ENCODE assay signal across 8 cellular contexts in the genomic region with DNA sequence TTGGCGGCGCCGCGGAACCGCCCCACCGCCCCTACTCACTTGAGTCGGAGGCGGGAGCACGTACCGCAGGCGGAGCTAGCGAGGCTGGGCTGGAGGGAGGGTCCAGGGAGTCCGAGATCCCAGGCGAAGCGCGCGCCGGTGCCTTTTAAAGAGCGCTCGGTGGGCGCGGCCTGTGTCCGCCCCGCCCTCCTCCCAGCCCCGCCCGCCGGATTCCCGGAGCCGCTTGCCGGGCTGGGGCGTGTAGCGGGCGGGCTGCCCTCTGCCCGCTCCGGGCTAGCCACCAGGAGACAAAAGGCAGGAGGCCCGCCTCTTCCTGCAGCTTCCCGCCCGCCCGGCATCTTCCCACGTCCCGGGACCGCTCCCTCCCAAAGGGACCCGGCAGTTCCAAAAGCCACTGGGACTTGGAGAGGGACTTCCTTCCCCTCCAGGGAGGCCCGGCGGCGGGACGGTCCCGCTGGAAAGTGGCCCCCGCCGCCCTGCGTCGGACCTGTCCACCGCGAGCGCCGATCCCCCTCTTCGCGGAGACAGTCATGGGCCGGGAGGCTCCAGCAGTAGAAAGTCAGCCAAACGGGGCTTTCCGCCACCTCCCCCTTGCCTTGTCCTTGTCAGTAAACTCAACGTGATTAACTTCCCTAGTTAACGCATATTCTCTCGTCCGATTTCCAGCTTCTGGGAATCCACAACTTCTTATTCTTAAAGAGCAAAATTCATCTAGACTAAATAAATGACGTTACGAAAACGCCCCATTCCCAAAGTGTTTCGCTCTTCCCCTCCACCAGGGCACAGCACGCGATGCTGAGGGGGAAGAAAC. TPM values are rescaled to one million over a fixed set of nuclear protein-coding genes. Genes with fewer than 3 reads are reported as not detected.
DNase-seq lines count a peak whose midpoint lies in the region; ATAC-seq and TF ChIP-seq lines count a peak whose summit lies in the region.

Gene CSRP2 (minus strand): TSS at position 121 of the 811 bp plus-strand sequence. CDS start 12,759 bp downstream, outside the sequence.

- no peak for TF ChIP-seq RAD21 in neural cell (conservative IDR thresholded peaks at IDR 0.05)

- H3K9me2 ChIP-seq in DOHH2 (replicated peaks; ENCODE audit: control insufficient read depth, low read length) (no peaks in the 10 kb centered on the region), neural cell (ENCODE audit: insufficient read depth, low read length) (no peaks in the 10 kb centered on the region)

- H3K27ac ChIP-seq in DOHH2 (ENCODE audit: low read depth, low read length) (no peak within 1 kb of the TSS), KMS-11 (no peak within 1 kb of the TSS), foreskin keratinocyte (peak within 1 kb of the TSS; percentile 62), neural cell (ENCODE audit: low read length) (peak within 1 kb of the TSS; percentile 21), subcutaneous abdominal adipose tissue (ENCODE audit: low read depth, low read length) (peak within 1 kb of the TSS; percentile 87)

- H3K79me2 ChIP-seq in DOHH2 (ENCODE audit: control insufficient read depth, low read length) (no peaks in the 10 kb centered on the region), KMS-11 (ENCODE audit: insufficient read depth, low read depth) (no peaks in the 10 kb centered on the region), neural cell (replicated peaks; ENCODE audit: insufficient read depth, low read length) (peaks cover 36% of the 10 kb centered on the region)

- H4K20me1 ChIP-seq in DOHH2 (ENCODE audit: control insufficient read depth, insufficient read depth, low read depth, low read length) (no peaks in the 10 kb centered on the region), KMS-11 (ENCODE audit: insufficient read depth) (no peaks in the 10 kb centered on the region), neural cell (ENCODE audit: insufficient read depth) (no peaks in the 10 kb centered on the region)

- TF ChIP-seq EP300 in neural cell (conservative IDR thresholded peaks at IDR 0.05; ENCODE audit: poor library complexity, severe bottlenecking), result no peak

- H3K4me3 ChIP-seq in DOHH2 (ENCODE audit: low read length) (peak within 1 kb of the TSS; percentile 75), KMS-11 (IDR thresholded peaks at IDR 0.05; ENCODE audit: insufficient read depth, low read depth, low read length) (no peak within 1 kb of the TSS), neural cell (ENCODE audit: low read length) (peak within 1 kb of the TSS; percentile 85), subcutaneous abdominal adipose tissue (ENCODE audit: low read depth in 1 of 5, low read length in 5 of 5) (peak within 1 kb of the TSS; percentile 71 to 84 (median 79))

- H3K9ac ChIP-seq in KMS-11, result peak within 1 kb of the TSS; percentile 63
- H3K9ac ChIP-seq in neural cell (ENCODE audit: low read length), result peak within 1 kb of the TSS; percentile 72
- peak within 1 kb of the TSS; percentile 40 to 86 (median 79) for H3K9ac ChIP-seq in subcutaneous abdominal adipose tissue (ENCODE audit: low read length in 5 of 5)

- H3K9me3 ChIP-seq in DOHH2 (ENCODE audit: control insufficient read depth, insufficient read depth, low read length), result no peaks in the 10 kb centered on the region
- H3K9me3 ChIP-seq in neural cell (ENCODE audit: low read length), result no peaks in the 10 kb centered on the region
- peaks cover 0 to 13% (median 9%) of the 10 kb centered on the region in 5 donors for H3K9me3 ChIP-seq in subcutaneous abdominal adipose tissue (ENCODE audit: control insufficient read depth in 5 of 5, low read length in 5 of 5)

- DNase-seq in RPMI8226 (peak; percentile 80), activated gamma-delta T cell treated with Interleukin-2 at 50 U/mL for 16 hours (peak; percentile 36), foreskin keratinocyte (peak; percentile 54 to 75)

- peak; percentile 91 for ATAC-seq in GM21737 (IDR thresholded peaks at IDR 0.05; ENCODE audit: unreplicated experiment)
- peak; percentile 82 for ATAC-seq in foreskin keratinocyte

- H2AFZ ChIP-seq in KMS-11 (ENCODE audit: low read depth), result peak within 1 kb of the TSS; percentile 97
- peak within 1 kb of the TSS; percentile 83 for H2AFZ ChIP-seq in neural cell (ENCODE audit: low read depth, low read length)

- H3K4me2 ChIP-seq in DOHH2 (ENCODE audit: low read length) (peak within 1 kb of the TSS; percentile 72), KMS-11 (peak within 1 kb of the TSS; percentile 87), neural cell (ENCODE audit: low read length) (peak within 1 kb of the TSS; percentile 57)

- TF ChIP-seq CTCF in DOHH2 (IDR thresholded peaks at IDR 0.05; ENCODE audit: low read depth, low read length, poor library complexity, severe bottlenecking), result no peak
- TF ChIP-seq CTCF in KMS-11 (conservative IDR thresholded peaks at IDR 0.05; ENCODE audit: low read depth, low read length), result no peak
- TF ChIP-seq CTCF in foreskin keratinocyte (conservative IDR thresholded peaks at IDR 0.05), result peak; percentile 31
- no peak for TF ChIP-seq CTCF in neural cell (IDR thresholded peaks at IDR 0.05; ENCODE audit: poor library complexity, severe bottlenecking)

- H3K36me3 ChIP-seq in DOHH2 (ENCODE audit: control insufficient read depth, low read length), result no peaks in the 10 kb centered on the region
- no peaks in the 10 kb centered on the region for H3K36me3 ChIP-seq in KMS-11 (ENCODE audit: insufficient read depth)
- no peaks in the 10 kb centered on the region for H3K36me3 ChIP-seq in neural cell (ENCODE audit: insufficient read depth, low read length)
- H3K36me3 ChIP-seq in subcutaneous abdominal adipose tissue (ENCODE audit: control insufficient read depth in 5 of 5, insufficient read depth in 5 of 5, low read length in 5 of 5), result no peaks in the 10 kb centered on the region

- H3F3A ChIP-seq in DOHH2 (ENCODE audit: control insufficient read depth, insufficient read depth) (peaks cover 4% of the 10 kb centered on the region; the same call in 1 of the 2 replicates), neural cell (ENCODE audit: insufficient read depth, low read length, poor library complexity, severe bottlenecking) (no peaks in the 10 kb centered on the region)

- H3K4me1 ChIP-seq in DOHH2 (ENCODE audit: control insufficient read depth, low read length) (peaks cover 13% of the 10 kb centered on the region), KMS-11 (ENCODE audit: low read depth, poor library complexity, severe bottlenecking) (peaks cover 5% of the 10 kb centered on the region), foreskin keratinocyte (peaks cover 20% of the 10 kb centered on the region), subcutaneous abdominal adipose tissue (ENCODE audit: control insufficient read depth in 5 of 5, insufficient read depth in 5 of 5, low read length in 5 of 5) (peaks cover 0 to 25% (median 17%) of the 10 kb centered on the region in 5 donors)

- H3K27me3 ChIP-seq in DOHH2 (ENCODE audit: control insufficient read depth, low read length), result peaks cover 64% of the 10 kb centered on the region
- H3K27me3 ChIP-seq in KMS-11 (ENCODE audit: insufficient read depth, low read depth), result no peaks in the 10 kb centered on the region
- H3K27me3 ChIP-seq in foreskin keratinocyte, result no peaks in the 10 kb centered on the region
- no peaks in the 10 kb centered on the region for H3K27me3 ChIP-seq in neural cell (ENCODE audit: insufficient read depth, low read depth, low read length)
- no peaks in the 10 kb centered on the region for H3K27me3 ChIP-seq in subcutaneous abdominal adipose tissue (ENCODE audit: control insufficient read depth in 5 of 5, insufficient read depth in 4 of 5, low read length in 5 of 5)

TF ChIP-seq in neural cell, 6 proteins besides CTCF, POLR2A, EP300 and RAD21:
- TF ChIP-seq POLR2AphosphoS5 (IDR thresholded peaks at IDR 0.05) (peak; percentile 49), EZH2 (IDR thresholded peaks at IDR 0.05; ENCODE audit: borderline replicate concordance, insufficient read depth, low read length, poor library complexity, severe bottlenecking) (no peak)
- TF ChIP-seq, protein P1, sequence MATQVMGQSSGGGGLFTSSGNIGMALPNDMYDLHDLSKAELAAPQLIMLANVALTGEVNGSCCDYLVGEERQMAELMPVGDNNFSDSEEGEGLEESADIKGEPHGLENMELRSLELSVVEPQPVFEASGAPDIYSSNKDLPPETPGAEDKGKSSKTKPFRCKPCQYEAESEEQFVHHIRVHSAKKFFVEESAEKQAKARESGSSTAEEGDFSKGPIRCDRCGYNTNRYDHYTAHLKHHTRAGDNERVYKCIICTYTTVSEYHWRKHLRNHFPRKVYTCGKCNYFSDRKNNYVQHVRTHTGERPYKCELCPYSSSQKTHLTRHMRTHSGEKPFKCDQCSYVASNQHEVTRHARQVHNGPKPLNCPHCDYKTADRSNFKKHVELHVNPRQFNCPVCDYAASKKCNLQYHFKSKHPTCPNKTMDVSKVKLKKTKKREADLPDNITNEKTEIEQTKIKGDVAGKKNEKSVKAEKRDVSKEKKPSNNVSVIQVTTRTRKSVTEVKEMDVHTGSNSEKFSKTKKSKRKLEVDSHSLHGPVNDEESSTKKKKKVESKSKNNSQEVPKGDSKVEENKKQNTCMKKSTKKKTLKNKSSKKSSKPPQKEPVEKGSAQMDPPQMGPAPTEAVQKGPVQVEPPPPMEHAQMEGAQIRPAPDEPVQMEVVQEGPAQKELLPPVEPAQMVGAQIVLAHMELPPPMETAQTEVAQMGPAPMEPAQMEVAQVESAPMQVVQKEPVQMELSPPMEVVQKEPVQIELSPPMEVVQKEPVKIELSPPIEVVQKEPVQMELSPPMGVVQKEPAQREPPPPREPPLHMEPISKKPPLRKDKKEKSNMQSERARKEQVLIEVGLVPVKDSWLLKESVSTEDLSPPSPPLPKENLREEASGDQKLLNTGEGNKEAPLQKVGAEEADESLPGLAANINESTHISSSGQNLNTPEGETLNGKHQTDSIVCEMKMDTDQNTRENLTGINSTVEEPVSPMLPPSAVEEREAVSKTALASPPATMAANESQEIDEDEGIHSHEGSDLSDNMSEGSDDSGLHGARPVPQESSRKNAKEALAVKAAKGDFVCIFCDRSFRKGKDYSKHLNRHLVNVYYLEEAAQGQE (IDR thresholded peaks at IDR 0.05; ENCODE audit: borderline replicate concordance), result peak; percentile 10
TF ChIP-seq in neural cell: peak in this region for 2.

RNA-seq across cellular contexts. Expression of gene CSRP2, which starts in this region (rescaled TPM):
- 21.6 and 38.5 TPM in 2 replicates for total RNA-seq in foreskin keratinocyte
- 25.4 and 48.4 TPM in 2 replicates for polyA plus RNA-seq in foreskin keratinocyte
- polyA plus RNA-seq in neural cell, result 67.2 and 71.4 TPM in 2 replicates
- polyA minus RNA-seq in neural cell, result 24.8 and 28.8 TPM in 2 replicates

Comparison
In these comparisons a context has a peak if more than half of its experiments do, and no peak if none do; other contexts are left out.
1. H3K27ac ChIP-seq: peak in foreskin keratinocyte (single experiment), neural cell (single experiment) and subcutaneous abdominal adipose tissue (single experiment); none in DOHH2 (single experiment) and KMS-11 (single experiment).
2. Peak in every context shown above with its lines, with median percentiles within 50 percentile points of each other: H3K4me2 ChIP-seq, H3K9ac ChIP-seq and DNase-seq.